30 cellular contexts compared by ENCODE assay signal in the genomic region with DNA sequence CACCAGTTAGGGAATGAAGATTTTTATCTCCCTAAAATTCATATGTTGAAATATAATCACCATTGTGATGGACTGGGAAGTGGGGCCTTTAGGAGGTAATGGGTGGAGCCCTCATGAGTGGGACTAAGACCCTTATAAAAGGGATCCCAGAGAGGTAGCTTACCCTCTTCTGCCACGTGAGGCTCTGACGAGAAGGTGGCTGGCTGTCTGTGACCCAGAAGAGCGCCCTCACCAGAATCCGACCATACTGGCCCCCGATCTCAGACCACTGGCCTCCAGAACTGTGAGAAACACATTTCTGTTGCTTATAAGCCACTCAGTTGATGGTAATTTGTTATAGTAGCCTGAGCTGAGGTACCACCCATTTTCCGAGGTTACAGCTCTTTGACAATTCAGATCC. TPM values are rescaled to one million over a fixed set of nuclear protein-coding genes. Genes with fewer than 3 reads are reported as not detected.
"Had no signal": no experiment of that assay in that cellular context is flagged by ENCODE, and none has a peak within 500 bp of the region (broad histone marks: within the 10 kb centered on the region; RNA-seq: fewer than 3 reads in every experiment).

No MANE protein-coding gene starts in this region.

- H3K9me3 ChIP-seq: left lung, lower lobe of right lung, pancreas, prostate gland, stomach, testis, thyroid gland, transverse colon, upper lobe of left lung, vagina had no signal

- H3K27me3 ChIP-seq: testis, thyroid gland, transverse colon, upper lobe of left lung, vagina had no signal

- H3K27ac ChIP-seq: left lung, lower lobe of right lung, pancreas, prostate gland, skin epidermis, stomach, testis, thyroid gland, transverse colon, upper lobe of left lung, vagina had no signal

- H3K4me3 ChIP-seq: left lung, lower lobe of right lung, pancreas, prostate gland, skin epidermis, stomach, testis, thyroid gland, transverse colon, upper lobe of left lung, vagina had no signal

- H3K4me3 Mint-ChIP-seq: immature natural killer cell; naive B cell; natural killer cell; nephron progenitor cell; stimulated activated naive B cell treated with anti-CD40 and anti-IgM and Interleukin-4, amounts not matched to agents 10 μg/mL and 1 μg/mL and 100 μg/mL, for 72 hours had no signal

- H3K4me1 Mint-ChIP-seq: immature natural killer cell, naive B cell, natural killer cell had no signal

- DNase-seq: hippocampal formation; immature natural killer cell; kidney; left colon; left lung; lower lobe of right lung; mammary epithelial cell; mesenchymal stem cell; naive B cell; natural killer cell; nephron progenitor cell; nucleus accumbens; pancreas; posterior cingulate gyrus; retina; right cardiac atrium; stimulated activated CD4-positive, alpha-beta T cell treated with anti-CD3 and anti-CD28 coated beads, Interleukin-12 subunit alpha, Interleukin-12 subunit beta, amount 100 ng/mL, for 4 hours; stimulated activated CD4-positive, alpha-beta T cell treated with anti-CD3 and anti-CD28 coated beads, Interleukin-15, amount 100 ng/mL, for 24 hours; stimulated activated CD4-positive, alpha-beta T cell treated with anti-CD3 and anti-CD28 coated beads, Interleukin-2, amount 100 ng/mL, for 24 hours; stimulated activated CD4-positive, alpha-beta T cell treated with anti-CD3 and anti-CD28 coated beads, Interleukin-4, amount 100 ng/mL, for 1 hour; stimulated activated naive B cell treated with anti-CD40 and anti-IgM and Interleukin-4, amounts not matched to agents 10 μg/mL and 1 μg/mL and 100 μg/mL, for 72 hours; stimulated activated naive CD8-positive, alpha-beta T cell treated with anti-CD3 and anti-CD28 coated beads, Interleukin-15, Interleukin-2, amounts not matched to agents 100 U/mL and 50 U/mL, for 24 hours; stomach; testis; thyroid gland; transverse colon; upper lobe of left lung had no signal

- H3K27ac Mint-ChIP-seq: immature natural killer cell; naive B cell; natural killer cell; nephron progenitor cell; stimulated activated naive B cell treated with anti-CD40 and anti-IgM and Interleukin-4, amounts not matched to agents 10 μg/mL and 1 μg/mL and 100 μg/mL, for 72 hours had no signal

- H3K36me3 ChIP-seq: left lung, lower lobe of right lung, pancreas, prostate gland, stomach, thyroid gland, transverse colon, upper lobe of left lung, vagina had no signal

- H3K9me3 Mint-ChIP-seq: immature natural killer cell; natural killer cell; nephron progenitor cell; stimulated activated naive B cell treated with anti-CD40 and anti-IgM and Interleukin-4, amounts not matched to agents 10 μg/mL and 1 μg/mL and 100 μg/mL, for 72 hours had no signal

- H3K4me1 ChIP-seq: left lung, lower lobe of right lung, pancreas, prostate gland, stomach, testis, thyroid gland, transverse colon, upper lobe of left lung, vagina had no signal

- H3K36me3 Mint-ChIP-seq: immature natural killer cell; naive B cell; natural killer cell; stimulated activated naive B cell treated with anti-CD40 and anti-IgM and Interleukin-4, amounts not matched to agents 10 μg/mL and 1 μg/mL and 100 μg/mL, for 72 hours had no signal

RNA-seq across cellular contexts. Expression of a gene that starts 27.7 kb away (rescaled TPM):
- total RNA-seq: natural killer cell had no signal
- polyA plus RNA-seq: immature natural killer cell had no signal
